Comparison of ENCODE assay signal across 13 cellular contexts in genomic region chr12:106953352-106954260, GRCh38. TPM values are rescaled to one million over a fixed set of nuclear protein-coding genes. Genes with fewer than 3 reads are reported as not detected.
A peak's percentile ranks its signal among the peaks of the same experiment; 100 is the strongest.
DNase-seq lines count a peak whose midpoint lies in the region; ATAC-seq, FAIRE-seq and TF ChIP-seq lines count a peak whose summit lies in the region.
"Had no signal": no experiment of that assay in that cellular context is flagged by ENCODE, and none has a peak within 500 bp of the region (broad histone marks: within the 10 kb centered on the region; RNA-seq: fewer than 3 reads in every experiment).

No MANE protein-coding gene starts in this region.

- no peak for TF ChIP-seq RAD21 in K562 (CRISPR knock-in tag; conservative IDR thresholded peaks at IDR 0.05 in 1 of 2, IDR thresholded peaks at IDR 0.05 in 1 of 2)

- H3K4me3 ChIP-seq in CD8-positive, alpha-beta T cell (ENCODE audit: low read depth, low read length), result no peak overlapping the region
- peak overlapping the region; percentile 85 for H3K4me3 ChIP-seq in K562
- H3K4me3 ChIP-seq in psoas muscle, result peak overlapping the region; percentile 93

- no peak for TF ChIP-seq EP300 in K562 (IDR thresholded peaks at IDR 0.05; ENCODE audit: low read length)

- H3K4me1 ChIP-seq in CD8-positive, alpha-beta T cell (ENCODE audit: insufficient read depth, low read length), result peaks cover 16% of the 10 kb centered on the region
- H3K4me1 ChIP-seq in K562 (replicated peaks in 1 of 2; ENCODE audit: control insufficient read depth in 2 of 2, insufficient read depth in 2 of 2, low read length in 2 of 2) (peaks cover 0 to 18% of the 10 kb centered on the region in 2 experiments; a peak in 3 of 5 replicates), psoas muscle (peaks cover 24% of the 10 kb centered on the region)

- H3K27ac ChIP-seq in CD8-positive, alpha-beta T cell (ENCODE audit: low read depth, low read length), result no peak overlapping the region
- H3K27ac ChIP-seq in K562 (ENCODE audit: extremely low read depth, low read depth, low read length) (peak overlapping the region; percentile 87), psoas muscle (peak overlapping the region; percentile 96)

- peak overlapping the region; percentile 32 for H3K4me3 Mint-ChIP-seq in CD8-positive, alpha-beta T cell

- no peak for ATAC-seq in CD8-positive, alpha-beta T cell
- ATAC-seq in K562 (no peak), psoas muscle (no peak)

- POLR2A ChIA-PET in CD8-positive, alpha-beta T cell (lab: Charles Lee), result interaction anchor here (0.7 kb wide), 2 partner anchors 25 to 59 kb away, joined by 3 read pairs; no protein-coding TSS in a partner anchor
- POLR2A ChIA-PET in K562 (lab: Yijun Ruan, JAX), result interaction anchor here (1.1 to 3.5 kb wide), 4 partner anchors 9 to 26 kb away, joined by 3 to 28 read pairs (median 6); no protein-coding TSS in a partner anchor

- no TSS peak for BruUV-seq in K562 (replicated peaks; lab: Mats Ljungman, UMichigan)

- FAIRE-seq in K562 (lab: Jason Lieb, UNC), result peak; percentile 32
- no peak for FAIRE-seq in D721Med (lab: Jason Lieb, UNC)

- H3K4me2 ChIP-seq in K562 (ENCODE audit: insufficient read depth, low read length), result peak overlapping the region; percentile 77

- H2AFZ ChIP-seq in K562 (ENCODE audit: low read depth, low read length), result 0 out of 2 replicates have a peak overlapping the region, but pooled peaks have one; percentile 79

- 29% methylated on average over 12 of the region's 12 CpGs for WGBS in K562 (ENCODE audit: insufficient coverage, low coverage, missing lambda C conversion rate)
- WGBS in psoas muscle, 3 donors, result 70 to 79% (median 71%) methylated on average over 12 of the region's 12 CpGs

- peaks cover 8% of the 10 kb centered on the region for H3K9me3 Mint-ChIP-seq in CD8-positive, alpha-beta T cell

- no peak for TF ChIP-seq POLR2A in K562 (conservative IDR thresholded peaks at IDR 0.05)

- H3K9ac ChIP-seq in K562 (ENCODE audit: insufficient read depth in 1 of 2, low read depth in 2 of 2, low read length in 2 of 2), result peak overlapping the region; percentile 10 to 79

- H3K79me2 ChIP-seq in K562 (ENCODE audit: control insufficient read depth, insufficient read depth, low read length), result peaks cover 60% of the 10 kb centered on the region

- H3K36me3 Mint-ChIP-seq in CD8-positive, alpha-beta T cell, result peaks cover 13% of the 10 kb centered on the region
- H3K36me3 Mint-ChIP-seq: activated naive CD4-positive, alpha-beta T cell treated with anti-CD3 and anti-CD28 coated beads, Interleukin-2, amount 50 U/mL, for 24 hours; mesothelial cell of epicardium had no signal

- H3K4me1 Mint-ChIP-seq in CD8-positive, alpha-beta T cell (ENCODE audit: low read depth), result peaks cover 28% of the 10 kb centered on the region

- no peaks in the 10 kb centered on the region for H3K9me1 ChIP-seq in K562 (ENCODE audit: control insufficient read depth, insufficient read depth, low read length)

- no peak overlapping the region for H3K27ac Mint-ChIP-seq in CD8-positive, alpha-beta T cell
- H3K27ac Mint-ChIP-seq: activated CD4-positive, alpha-beta T cell treated with anti-CD3 and anti-CD28 coated beads, Interleukin-2, amount 10 ng/mL, durations not matched to agents 24 days and 14 days; mesothelial cell of epicardium had no signal

- TF ChIP-seq CTCF in CD8-positive, alpha-beta T cell (IDR thresholded peaks at IDR 0.05), result no peak
- TF ChIP-seq CTCF in K562 (IDR thresholded peaks at IDR 0.05 in 2 of 3, conservative IDR thresholded peaks at IDR 0.05 in 1 of 3; ENCODE audit: insufficient read depth in 2 of 3, low read depth in 1 of 3, low read length in 3 of 3), result no peak
- TF ChIP-seq CTCF in psoas muscle (IDR thresholded peaks at IDR 0.05), result no peak
- no peak for TF ChIP-seq CTCF in D721Med (IDR thresholded peaks at IDR 0.05; ENCODE audit: insufficient read depth, missing control alignments)

- CTCF ChIA-PET in CD8-positive, alpha-beta T cell (lab: Charles Lee), result interaction anchor here (0.7 kb wide), 1 partner anchor 702 kb away, joined by 3 read pairs; no protein-coding TSS in a partner anchor
- CTCF ChIA-PET in K562 (lab: Yijun Ruan, JAX; ENCODE audit: low intra/inter-chr PET ratio), result no interaction called here

- intact Hi-C loops in CD8-positive, alpha-beta T cell (cut with DNase I, micrococcal nuclease), result loop anchor here in 1 of 2 experiments (10.0 kb wide), 2 partner anchors 179 to 709 kb away; partner anchors contain the start of genes CKAP4 and RIC8B
- intact Hi-C loops in K562 (cut with micrococcal nuclease), result no loop called here
- intact Hi-C loops in psoas muscle (cut with DNase I), result loop anchor here in 1 of 2 donors (10.0 kb wide), 1 partner anchor 141 kb away; the partner anchor contains the start of gene CRY1

- H3K9me3 ChIP-seq in CD8-positive, alpha-beta T cell (ENCODE audit: low read length), result no peaks in the 10 kb centered on the region
- H3K9me3 ChIP-seq in K562 (replicated peaks; ENCODE audit: control insufficient read depth, insufficient read depth, low read depth, low read length), result no peaks in the 10 kb centered on the region
- no peaks in the 10 kb centered on the region for H3K9me3 ChIP-seq in psoas muscle

- DNase-seq in CD8-positive, alpha-beta T cell, result no peak
- peak; percentile 48 for DNase-seq in HT1080 (ENCODE audit: low read depth)
- no peak for DNase-seq in K562 (ENCODE audit: extremely low read depth in 1 of 4, low spot score in 3 of 4)
- DNase-seq in psoas muscle, result no peak
- DNase-seq in D721Med (ENCODE audit: insufficient read length, low spot score), result no peak
- DNase-seq in NCI-H2081 (lab: John Stamatoyannopoulos, UW), result no peak
- DNase-seq in NCI-H2029 (lab: John Stamatoyannopoulos, UW), result no peak
- no peak for DNase-seq in nucleus accumbens (lab: John Stamatoyannopoulos, UW)
- DNase-seq: activated CD4-positive, alpha-beta T cell treated with anti-CD3 and anti-CD28 coated beads, Interleukin-2, amount 10 ng/mL, durations not matched to agents 24 days and 14 days; Calu3; NCI-H1105 treated with DMSO at 0.1 percent for 48 hours had no signal

- no peaks in the 10 kb centered on the region for H3K27me3 ChIP-seq in CD8-positive, alpha-beta T cell (ENCODE audit: insufficient read depth, low read length)
- H3K27me3 ChIP-seq in K562 (ENCODE audit: control insufficient read depth in 2 of 2, insufficient read depth in 2 of 2, low read length in 2 of 2), result no peaks in the 10 kb centered on the region
- no peaks in the 10 kb centered on the region for H3K27me3 ChIP-seq in psoas muscle (ENCODE audit: insufficient read depth in 3 of 3, low read length in 2 of 3)

- no peaks in the 10 kb centered on the region for H3K27me3 Mint-ChIP-seq in CD8-positive, alpha-beta T cell (ENCODE audit: low read depth)
- H3K27me3 Mint-ChIP-seq: activated naive CD4-positive, alpha-beta T cell treated with anti-CD3 and anti-CD28 coated beads, Interleukin-2, amount 50 U/mL, for 24 hours had no signal

- no peaks in the 10 kb centered on the region for H4K20me1 ChIP-seq in K562 (replicated peaks; ENCODE audit: control insufficient read depth, insufficient read depth, low read length)

- no peaks in the 10 kb centered on the region for H3K36me3 ChIP-seq in CD8-positive, alpha-beta T cell (ENCODE audit: insufficient read depth, low read length)
- H3K36me3 ChIP-seq in K562 (ENCODE audit: control insufficient read depth, insufficient read depth, low read length) (no peaks in the 10 kb centered on the region; the same call in 2 of the 3 replicates), psoas muscle (ENCODE audit: insufficient read depth in 1 of 2, low read depth in 1 of 2) (no peaks in the 10 kb centered on the region)

- in situ Hi-C loops in K562 (cut with MboI), result no loop called here

RNA-seq across cellular contexts. Expression of gene TMEM263, which starts 2.1 kb away (rescaled TPM):
- 10 to 100 TPM; 34.3 to 35.3 TPM for total RNA-seq in CD8-positive, alpha-beta T cell
- total RNA-seq in HT1080 (2014; rRNA removed; shearing (Covaris generic)), result 20.6 and 33.4 TPM in 2 replicates
- 43.0 and 53.5 TPM in 2 replicates for polyA plus RNA-seq in HT1080 (2015; cell fraction: cytosol; rRNA removed)
- 33.9 and 39.6 TPM in 2 replicates for polyA plus RNA-seq in HT1080 (2015; cell fraction: nucleus; rRNA removed)
- 16.9 and 65.5 TPM in 2 replicates for total RNA-seq in K562 (2011; cell fraction: chromatin; rRNA removed; ENCODE audit: low replicate concordance)
- total RNA-seq in K562 (2011; cell fraction: nucleolus; rRNA removed), result 8.3 and 13.7 TPM in 2 replicates
- 27.2 and 42.5 TPM in 2 replicates for total RNA-seq in K562 (2011; cell fraction: nucleoplasm; rRNA removed)
- total RNA-seq in K562 (2014; rRNA removed), result 14.8 and 18.7 TPM in 2 replicates
- 31.6 and 35.0 TPM in 2 replicates for total RNA-seq in K562 (2014; rRNA removed; fragmentation: Illumina TruSeq; extraction: Trizol)
- 24.1 and 26.4 TPM in 2 replicates for total RNA-seq in K562 (2015; rRNA removed; fragmentation: Illumina TruSeq; extraction: Trizol)
- total RNA-seq in K562 (2021), result 26.7 and 27.4 TPM in 2 replicates
- polyA plus RNA-seq in K562 (2011; rRNA removed), result 36.7 and 37.8 TPM in 2 replicates
- 11.5 and 19.9 TPM in 2 replicates for polyA plus RNA-seq in K562 (2011; cell fraction: cytosol; rRNA removed)
- 12.5 and 19.9 TPM in 2 replicates for polyA plus RNA-seq in K562 (2011; cell fraction: nucleus; rRNA removed)
- 21.6 and 24.9 TPM in 2 replicates for polyA plus RNA-seq in K562 (2012)
- 22.3 and 24.4 TPM in 2 replicates for polyA plus RNA-seq in K562 (2014; fragmentation: Illumina TruSeq; extraction: Trizol)
- polyA plus RNA-seq in K562 (2014; fragmentation: Nextera tagmentation; extraction: Ambion mirVana), result 10 to 100 TPM; 14.8 to 17.8 TPM
- polyA plus RNA-seq in K562 (2014; rRNA removed), result 12.6 and 13.7 TPM in 2 replicates
- polyA minus RNA-seq in K562 (2011; rRNA and poly(A)+ RNA removed), result 67.2 and 88.0 TPM in 2 replicates
- 27.7 and 36.7 TPM in 2 replicates for polyA minus RNA-seq in K562 (2011; cell fraction: cytosol; rRNA and poly(A)+ RNA removed)
- polyA minus RNA-seq in K562 (2011; cell fraction: nucleus; rRNA and poly(A)+ RNA removed), result 11.0 and 29.5 TPM in 2 replicates
- 10 to 100 TPM; 13.4 to 18.2 (median 16.4) TPM for total RNA-seq in psoas muscle
- polyA plus RNA-seq in psoas muscle, result 10 to 100 TPM in 2 of 3 donors, 1 to 10 TPM in 1; 9.5 to 20.8 (median 12.4) TPM

RNA-seq across cellular contexts. Expression of gene MTERF2, which starts 33.3 kb away (rescaled TPM):
- total RNA-seq in CD8-positive, alpha-beta T cell, result 1 to 10 TPM; 3.1 to 4.1 TPM
- 4.5 and 4.6 TPM in 2 replicates for total RNA-seq in HT1080 (2014; rRNA removed; shearing (Covaris generic))
- polyA plus RNA-seq in HT1080 (2015; cell fraction: cytosol; rRNA removed), result 4.6 and 4.9 TPM in 2 replicates
- polyA plus RNA-seq in HT1080 (2015; cell fraction: nucleus; rRNA removed), result 10.9 and 11.1 TPM in 2 replicates
- total RNA-seq in K562 (2011; cell fraction: chromatin; rRNA removed; ENCODE audit: low replicate concordance), result 17.7 and 36.2 TPM in 2 replicates
- total RNA-seq in K562 (2011; cell fraction: nucleolus; rRNA removed), result 12.2 and 16.4 TPM in 2 replicates
- total RNA-seq in K562 (2011; cell fraction: nucleoplasm; rRNA removed), result 24.3 and 33.8 TPM in 2 replicates
- 26.4 and 35.9 TPM in 2 replicates for total RNA-seq in K562 (2014; rRNA removed)
- total RNA-seq in K562 (2014; rRNA removed; fragmentation: Illumina TruSeq; extraction: Trizol), result 29.6 and 34.7 TPM in 2 replicates
- total RNA-seq in K562 (2015; rRNA removed; fragmentation: Illumina TruSeq; extraction: Trizol), result 34.1 and 37.0 TPM in 2 replicates
- total RNA-seq in K562 (2021), result 30.3 and 33.7 TPM in 2 replicates
- polyA plus RNA-seq in K562 (2011; rRNA removed), result 28.3 and 33.2 TPM in 2 replicates
- 4.7 and 14.0 TPM in 2 replicates for polyA plus RNA-seq in K562 (2011; cell fraction: cytosol; rRNA removed)
- 43.6 and 46.2 TPM in 2 replicates for polyA plus RNA-seq in K562 (2011; cell fraction: nucleus; rRNA removed)
- polyA plus RNA-seq in K562 (2012), result 21.4 and 28.5 TPM in 2 replicates
- 32.5 and 39.5 TPM in 2 replicates for polyA plus RNA-seq in K562 (2014; fragmentation: Illumina TruSeq; extraction: Trizol)
- 10 to 100 TPM; 10.0 to 11.6 TPM for polyA plus RNA-seq in K562 (2014; fragmentation: Nextera tagmentation; extraction: Ambion mirVana)
- 55.3 and 63.2 TPM in 2 replicates for polyA plus RNA-seq in K562 (2014; rRNA removed)
- polyA minus RNA-seq in K562 (2011; rRNA and poly(A)+ RNA removed), result 14.2 and 15.7 TPM in 2 replicates
- polyA minus RNA-seq in K562 (2011; cell fraction: cytosol; rRNA and poly(A)+ RNA removed), result 8.3 TPM in 2 replicates
- polyA minus RNA-seq in K562 (2011; cell fraction: nucleus; rRNA and poly(A)+ RNA removed), result 11.4 and 18.4 TPM in 2 replicates
- 10 to 100 TPM; 12.4 to 14.9 (median 13.0) TPM for total RNA-seq in psoas muscle
- 10 to 100 TPM in 1 of 3 donors, 1 to 10 TPM in 2; 8.4 to 38.4 (median 9.8) TPM for polyA plus RNA-seq in psoas muscle
